1 cellular context compared by ENCODE assay signal in genomic region chr17:72455562-72455961, GRCh38.
TF ChIP-seq lines count a peak whose summit lies in the region.

No MANE protein-coding gene starts in this region.

TF ChIP-seq in SK-N-SH, 30 proteins besides CTCF, POLR2A, EP300 and RAD21:
- TF ChIP-seq MEF2A (IDR thresholded peaks at IDR 0.05; ENCODE audit: borderline replicate concordance, low read depth) (no peak), PBX3 (IDR thresholded peaks at IDR 0.05) (no peak), TAF1 (IDR thresholded peaks at IDR 0.05; ENCODE audit: borderline replicate concordance, low read depth, low read length) (no peak), FOXM1 (IDR thresholded peaks at IDR 0.05; ENCODE audit: low read depth) (no peak), MXI1 (IDR thresholded peaks at IDR 0.05; ENCODE audit: low read depth, low read length) (no peak), EZH2phosphoT487 (IDR thresholded peaks at IDR 0.05; ENCODE audit: borderline replicate concordance, low read depth) (no peak), NFIC (IDR thresholded peaks at IDR 0.05; ENCODE audit: borderline replicate concordance) (no peak), ELF1 (IDR thresholded peaks at IDR 0.05) (no peak), SIN3A (IDR thresholded peaks at IDR 0.05; ENCODE audit: borderline replicate concordance, low read depth, low read length) (no peak), YY1 (IDR thresholded peaks at IDR 0.05; ENCODE audit: low read depth) (no peak), ZBTB33 (IDR thresholded peaks at IDR 0.05; ENCODE audit: borderline replicate concordance, low read depth) (no peak), RCOR1 (IDR thresholded peaks at IDR 0.05; ENCODE audit: low read length) (no peak)
TF ChIP-seq in SK-N-SH: peak in this region for 0.
